ENCODE assay signal across 1 cellular context in genomic region chr2:37560241-37560848, GRCh38.
TF ChIP-seq lines count a peak whose summit lies in the region.

No MANE protein-coding gene starts in this region.

TF ChIP-seq in HCT116, 20 proteins besides CTCF, POLR2A, EP300 and RAD21 (continued from another document):
- TF ChIP-seq, protein P1, sequence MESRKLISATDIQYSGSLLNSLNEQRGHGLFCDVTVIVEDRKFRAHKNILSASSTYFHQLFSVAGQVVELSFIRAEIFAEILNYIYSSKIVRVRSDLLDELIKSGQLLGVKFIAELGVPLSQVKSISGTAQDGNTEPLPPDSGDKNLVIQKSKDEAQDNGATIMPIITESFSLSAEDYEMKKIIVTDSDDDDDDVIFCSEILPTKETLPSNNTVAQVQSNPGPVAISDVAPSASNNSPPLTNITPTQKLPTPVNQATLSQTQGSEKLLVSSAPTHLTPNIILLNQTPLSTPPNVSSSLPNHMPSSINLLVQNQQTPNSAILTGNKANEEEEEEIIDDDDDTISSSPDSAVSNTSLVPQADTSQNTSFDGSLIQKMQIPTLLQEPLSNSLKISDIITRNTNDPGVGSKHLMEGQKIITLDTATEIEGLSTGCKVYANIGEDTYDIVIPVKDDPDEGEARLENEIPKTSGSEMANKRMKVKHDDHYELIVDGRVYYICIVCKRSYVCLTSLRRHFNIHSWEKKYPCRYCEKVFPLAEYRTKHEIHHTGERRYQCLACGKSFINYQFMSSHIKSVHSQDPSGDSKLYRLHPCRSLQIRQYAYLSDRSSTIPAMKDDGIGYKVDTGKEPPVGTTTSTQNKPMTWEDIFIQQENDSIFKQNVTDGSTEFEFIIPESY (IDR thresholded peaks at IDR 0.05; ENCODE audit: extremely low read depth, insufficient replicate concordance, low read length), result no peak
- no peak for TF ChIP-seq MAX (IDR thresholded peaks at IDR 0.05)
- TF ChIP-seq EZH2phosphoT487 (IDR thresholded peaks at IDR 0.05; ENCODE audit: borderline replicate concordance), result no peak
- no peak for TF ChIP-seq ZFX (IDR thresholded peaks at IDR 0.05)
- no peak for TF ChIP-seq CBX3 (IDR thresholded peaks at IDR 0.05; ENCODE audit: low read depth)
- no peak for TF ChIP-seq POLR2AphosphoS5 (IDR thresholded peaks at IDR 0.05; ENCODE audit: low read depth, low read length)
- TF ChIP-seq EZH2 (IDR thresholded peaks at IDR 0.05), result no peak
- TF ChIP-seq JUND (IDR thresholded peaks at IDR 0.05), result no peak
- no peak for TF ChIP-seq FOSL1 (IDR thresholded peaks at IDR 0.05; ENCODE audit: low read depth)
- no peak for TF ChIP-seq ATF3 (IDR thresholded peaks at IDR 0.05)
- TF ChIP-seq ZNF274 (IDR thresholded peaks at IDR 0.05; ENCODE audit: low read depth, low read length), result no peak
- TF ChIP-seq SP1 (IDR thresholded peaks at IDR 0.05; ENCODE audit: low read depth), result no peak
